Comparison of ENCODE assay signal across 1 cellular context in the genomic region with DNA sequence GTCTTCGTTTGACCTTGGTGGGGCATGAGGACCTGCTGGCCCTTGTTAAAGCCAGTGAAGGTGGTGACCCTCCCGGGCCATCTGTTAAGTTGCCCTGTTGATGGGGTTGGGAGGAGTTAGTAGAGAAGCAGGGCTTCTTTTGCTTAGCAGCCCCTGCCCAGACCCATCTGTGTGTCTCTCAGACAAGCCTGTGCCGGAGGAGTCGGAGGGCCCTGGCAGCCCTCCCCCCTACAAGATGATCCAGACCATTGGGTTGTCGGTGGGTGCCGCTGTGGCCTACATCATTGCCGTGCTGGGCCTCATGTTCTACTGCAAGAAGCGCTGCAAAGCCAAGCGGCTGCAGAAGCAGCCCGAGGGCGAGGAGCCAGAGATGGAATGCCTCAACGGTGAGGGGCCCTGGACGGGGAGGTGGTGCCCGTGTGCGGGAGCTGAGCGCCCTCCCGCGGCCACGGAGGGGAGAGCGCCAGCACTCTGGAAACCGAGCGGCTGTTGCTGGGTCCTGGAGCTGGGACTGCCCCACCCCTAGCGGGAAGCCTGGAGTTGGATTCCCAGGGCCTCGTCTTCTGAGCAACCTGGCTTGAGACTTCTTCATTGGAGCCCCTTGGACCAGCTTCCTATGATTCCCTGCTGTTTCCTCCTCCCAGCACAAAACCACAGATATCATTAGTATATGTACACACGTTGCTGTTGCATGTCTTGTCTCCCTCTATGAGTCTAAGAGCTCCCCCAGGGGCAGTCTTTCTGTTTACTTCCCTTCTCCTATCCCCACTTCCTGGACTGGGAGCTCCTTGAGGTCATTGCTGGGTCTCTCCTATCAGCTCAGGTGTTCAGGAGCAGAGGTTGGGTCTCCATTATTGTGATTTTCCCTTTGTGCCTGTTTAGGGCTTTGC.
TF ChIP-seq lines count a peak whose summit lies in the region.

No MANE protein-coding gene starts in this region.

TF ChIP-seq in HepG2, 621 proteins besides CTCF, POLR2A, EP300 and RAD21 (continued from another document):
- TF ChIP-seq, protein P1, sequence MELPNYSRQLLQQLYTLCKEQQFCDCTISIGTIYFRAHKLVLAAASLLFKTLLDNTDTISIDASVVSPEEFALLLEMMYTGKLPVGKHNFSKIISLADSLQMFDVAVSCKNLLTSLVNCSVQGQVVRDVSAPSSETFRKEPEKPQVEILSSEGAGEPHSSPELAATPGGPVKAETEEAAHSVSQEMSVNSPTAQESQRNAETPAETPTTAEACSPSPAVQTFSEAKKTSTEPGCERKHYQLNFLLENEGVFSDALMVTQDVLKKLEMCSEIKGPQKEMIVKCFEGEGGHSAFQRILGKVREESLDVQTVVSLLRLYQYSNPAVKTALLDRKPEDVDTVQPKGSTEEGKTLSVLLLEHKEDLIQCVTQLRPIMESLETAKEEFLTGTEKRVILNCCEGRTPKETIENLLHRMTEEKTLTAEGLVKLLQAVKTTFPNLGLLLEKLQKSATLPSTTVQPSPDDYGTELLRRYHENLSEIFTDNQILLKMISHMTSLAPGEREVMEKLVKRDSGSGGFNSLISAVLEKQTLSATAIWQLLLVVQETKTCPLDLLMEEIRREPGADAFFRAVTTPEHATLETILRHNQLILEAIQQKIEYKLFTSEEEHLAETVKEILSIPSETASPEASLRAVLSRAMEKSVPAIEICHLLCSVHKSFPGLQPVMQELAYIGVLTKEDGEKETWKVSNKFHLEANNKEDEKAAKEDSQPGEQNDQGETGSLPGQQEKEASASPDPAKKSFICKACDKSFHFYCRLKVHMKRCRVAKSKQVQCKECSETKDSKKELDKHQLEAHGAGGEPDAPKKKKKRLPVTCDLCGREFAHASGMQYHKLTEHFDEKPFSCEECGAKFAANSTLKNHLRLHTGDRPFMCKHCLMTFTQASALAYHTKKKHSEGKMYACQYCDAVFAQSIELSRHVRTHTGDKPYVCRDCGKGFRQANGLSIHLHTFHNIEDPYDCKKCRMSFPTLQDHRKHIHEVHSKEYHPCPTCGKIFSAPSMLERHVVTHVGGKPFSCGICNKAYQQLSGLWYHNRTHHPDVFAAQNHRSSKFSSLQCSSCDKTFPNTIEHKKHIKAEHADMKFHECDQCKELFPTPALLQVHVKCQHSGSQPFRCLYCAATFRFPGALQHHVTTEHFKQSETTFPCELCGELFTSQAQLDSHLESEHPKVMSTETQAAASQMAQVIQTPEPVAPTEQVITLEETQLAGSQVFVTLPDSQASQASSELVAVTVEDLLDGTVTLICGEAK (IDR thresholded peaks at IDR 0.05), result no peak
- TF ChIP-seq, protein P1 (CRISPR knock-in tag; IDR thresholded peaks at IDR 0.05), result peak; percentile 61; the same call in 1 of the 2 replicates
- TF ChIP-seq PHF5A (CRISPR knock-in tag; IDR thresholded peaks at IDR 0.05; ENCODE audit: low read depth, unreplicated experiment), result peak; percentile 54
- TF ChIP-seq ZNF776 (CRISPR knock-in tag; IDR thresholded peaks at IDR 0.05), result no peak
- TF ChIP-seq SMAD9 (CRISPR knock-in tag; IDR thresholded peaks at IDR 0.05), result no peak
- TF ChIP-seq ZNF143 (CRISPR knock-in tag; IDR thresholded peaks at IDR 0.05), result peak; percentile 45; the same call in 1 of the 2 replicates
- 0 out of 2 replicates have a peak, but pooled peaks have one; percentile 58 for TF ChIP-seq AKAP8 (CRISPR knock-in tag; IDR thresholded peaks at IDR 0.05)
- peak; percentile 100 for TF ChIP-seq STAG1 (CRISPR knock-in tag; IDR thresholded peaks at IDR 0.05)
- peak; percentile 87; the same call in 1 of the 2 replicates for TF ChIP-seq ZNF124 (CRISPR knock-in tag; IDR thresholded peaks at IDR 0.05)
- peak; percentile 52; the same call in 1 of the 2 replicates for TF ChIP-seq MIXL1 (CRISPR knock-in tag; IDR thresholded peaks at IDR 0.05)
- TF ChIP-seq KLF12 (CRISPR knock-in tag; IDR thresholded peaks at IDR 0.05; ENCODE audit: borderline replicate concordance), result 0 out of 2 replicates have a peak, but pooled peaks have one; percentile 63
- TF ChIP-seq, protein P2, sequence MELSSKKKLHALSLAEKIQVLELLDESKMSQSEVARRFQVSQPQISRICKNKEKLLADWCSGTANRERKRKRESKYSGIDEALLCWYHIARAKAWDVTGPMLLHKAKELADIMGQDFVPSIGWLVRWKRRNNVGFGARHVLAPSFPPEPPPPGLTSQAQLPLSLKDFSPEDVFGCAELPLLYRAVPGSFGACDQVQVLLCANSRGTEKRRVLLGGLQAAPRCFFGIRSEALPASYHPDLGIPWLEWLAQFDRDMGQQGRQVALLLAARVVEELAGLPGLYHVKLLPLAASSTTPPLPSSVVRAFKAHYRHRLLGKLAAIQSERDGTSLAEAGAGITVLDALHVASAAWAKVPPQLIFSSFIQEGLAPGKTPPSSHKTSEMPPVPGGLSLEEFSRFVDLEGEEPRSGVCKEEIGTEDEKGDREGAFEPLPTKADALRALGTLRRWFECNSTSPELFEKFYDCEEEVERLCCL (CRISPR knock-in tag; IDR thresholded peaks at IDR 0.05; ENCODE audit: borderline replicate concordance), result no peak
- TF ChIP-seq, protein P3, sequence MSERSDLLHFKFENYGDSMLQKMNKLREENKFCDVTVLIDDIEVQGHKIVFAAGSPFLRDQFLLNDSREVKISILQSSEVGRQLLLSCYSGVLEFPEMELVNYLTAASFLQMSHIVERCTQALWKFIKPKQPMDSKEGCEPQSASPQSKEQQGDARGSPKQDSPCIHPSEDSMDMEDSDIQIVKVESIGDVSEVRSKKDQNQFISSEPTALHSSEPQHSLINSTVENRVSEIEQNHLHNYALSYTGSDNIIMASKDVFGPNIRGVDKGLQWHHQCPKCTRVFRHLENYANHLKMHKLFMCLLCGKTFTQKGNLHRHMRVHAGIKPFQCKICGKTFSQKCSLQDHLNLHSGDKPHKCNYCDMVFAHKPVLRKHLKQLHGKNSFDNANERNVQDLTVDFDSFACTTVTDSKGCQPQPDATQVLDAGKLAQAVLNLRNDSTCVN (CRISPR knock-in tag; IDR thresholded peaks at IDR 0.05; ENCODE audit: borderline replicate concordance), result peak; percentile 65; the same call in 1 of the 2 replicates
- peak; percentile 73; the same call in 1 of the 2 replicates for TF ChIP-seq ZNF761 (CRISPR knock-in tag; conservative IDR thresholded peaks at IDR 0.05)
- TF ChIP-seq RELA (CRISPR knock-in tag; IDR thresholded peaks at IDR 0.05), result peak; percentile 88; the same call in 1 of the 2 replicates
- peak; percentile 56; the same call in 1 of the 2 replicates for TF ChIP-seq FOSL2 (CRISPR knock-in tag; IDR thresholded peaks at IDR 0.05)
- peak; percentile 77 for TF ChIP-seq HDAC2 (CRISPR knock-in tag; IDR thresholded peaks at IDR 0.05)
- peak; percentile 77; the same call in 1 of the 2 replicates for TF ChIP-seq BORCS8-MEF2B (CRISPR knock-in tag; IDR thresholded peaks at IDR 0.05)
- TF ChIP-seq IRX3 (CRISPR knock-in tag; IDR thresholded peaks at IDR 0.05; ENCODE audit: borderline replicate concordance, low read depth), result no peak
- 0 out of 2 replicates have a peak, but pooled peaks have one; percentile 29 for TF ChIP-seq HMG20B (CRISPR knock-in tag; conservative IDR thresholded peaks at IDR 0.05)
- TF ChIP-seq PTBP1 (IDR thresholded peaks at IDR 0.05; ENCODE audit: low read depth, low read length, poor library complexity, severe bottlenecking), result no peak
- TF ChIP-seq ZNF629 (CRISPR knock-in tag; conservative IDR thresholded peaks at IDR 0.05), result no peak
- TF ChIP-seq FOXM1 (CRISPR knock-in tag; IDR thresholded peaks at IDR 0.05), result no peak
- 0 out of 2 replicates have a peak, but pooled peaks have one; percentile 13 for TF ChIP-seq HCFC1 (IDR thresholded peaks at IDR 0.05; ENCODE audit: low read depth, low read length)
